In genomic region chr22:20979940-20980453, GRCh38 we compare ENCODE assay signal across 1 cellular context.
A peak's percentile ranks its signal among the peaks of the same experiment; 100 is the strongest.
TF ChIP-seq lines count a peak whose summit lies in the region.

No MANE protein-coding gene starts in this region.

TF ChIP-seq in HepG2, 621 proteins besides CTCF, POLR2A, EP300 and RAD21 (continues in another document):
- TF ChIP-seq SP2 (CRISPR knock-in tag; IDR thresholded peaks at IDR 0.05) (0 out of 2 replicates have a peak, but pooled peaks have one; percentile 18), SALL1 (CRISPR knock-in tag; IDR thresholded peaks at IDR 0.05) (peak; percentile 73; the same call in 1 of the 2 replicates), DZIP1 (CRISPR knock-in tag; IDR thresholded peaks at IDR 0.05) (no peak), ZNF407 (CRISPR knock-in tag; IDR thresholded peaks at IDR 0.05; ENCODE audit: not compliant biosample characterization) (no peak), FOXJ3 (CRISPR knock-in tag; IDR thresholded peaks at IDR 0.05; ENCODE audit: borderline replicate concordance) (no peak), ZNF609 (CRISPR knock-in tag; IDR thresholded peaks at IDR 0.05; ENCODE audit: borderline replicate concordance) (0 out of 2 replicates have a peak, but pooled peaks have one; percentile 27), JUNB (CRISPR knock-in tag; IDR thresholded peaks at IDR 0.05; ENCODE audit: borderline replicate concordance) (no peak), NFYB (CRISPR knock-in tag; IDR thresholded peaks at IDR 0.05) (no peak), ZFX (CRISPR knock-in tag; IDR thresholded peaks at IDR 0.05; ENCODE audit: low read depth) (peak; percentile 76; the same call in 1 of the 2 replicates), ZNF800 (CRISPR knock-in tag; IDR thresholded peaks at IDR 0.05) (no peak), ZBTB34 (CRISPR knock-in tag; IDR thresholded peaks at IDR 0.05) (0 out of 2 replicates have a peak, but pooled peaks have one; percentile 24)
- TF ChIP-seq, protein P1, sequence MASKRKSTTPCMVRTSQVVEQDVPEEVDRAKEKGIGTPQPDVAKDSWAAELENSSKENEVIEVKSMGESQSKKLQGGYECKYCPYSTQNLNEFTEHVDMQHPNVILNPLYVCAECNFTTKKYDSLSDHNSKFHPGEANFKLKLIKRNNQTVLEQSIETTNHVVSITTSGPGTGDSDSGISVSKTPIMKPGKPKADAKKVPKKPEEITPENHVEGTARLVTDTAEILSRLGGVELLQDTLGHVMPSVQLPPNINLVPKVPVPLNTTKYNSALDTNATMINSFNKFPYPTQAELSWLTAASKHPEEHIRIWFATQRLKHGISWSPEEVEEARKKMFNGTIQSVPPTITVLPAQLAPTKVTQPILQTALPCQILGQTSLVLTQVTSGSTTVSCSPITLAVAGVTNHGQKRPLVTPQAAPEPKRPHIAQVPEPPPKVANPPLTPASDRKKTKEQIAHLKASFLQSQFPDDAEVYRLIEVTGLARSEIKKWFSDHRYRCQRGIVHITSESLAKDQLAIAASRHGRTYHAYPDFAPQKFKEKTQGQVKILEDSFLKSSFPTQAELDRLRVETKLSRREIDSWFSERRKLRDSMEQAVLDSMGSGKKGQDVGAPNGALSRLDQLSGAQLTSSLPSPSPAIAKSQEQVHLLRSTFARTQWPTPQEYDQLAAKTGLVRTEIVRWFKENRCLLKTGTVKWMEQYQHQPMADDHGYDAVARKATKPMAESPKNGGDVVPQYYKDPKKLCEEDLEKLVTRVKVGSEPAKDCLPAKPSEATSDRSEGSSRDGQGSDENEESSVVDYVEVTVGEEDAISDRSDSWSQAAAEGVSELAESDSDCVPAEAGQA (IDR thresholded peaks at IDR 0.05; ENCODE audit: low read depth): no peak
- TF ChIP-seq, protein P1 (CRISPR knock-in tag; IDR thresholded peaks at IDR 0.05; ENCODE audit: borderline replicate concordance): no peak
